In the genomic region with DNA sequence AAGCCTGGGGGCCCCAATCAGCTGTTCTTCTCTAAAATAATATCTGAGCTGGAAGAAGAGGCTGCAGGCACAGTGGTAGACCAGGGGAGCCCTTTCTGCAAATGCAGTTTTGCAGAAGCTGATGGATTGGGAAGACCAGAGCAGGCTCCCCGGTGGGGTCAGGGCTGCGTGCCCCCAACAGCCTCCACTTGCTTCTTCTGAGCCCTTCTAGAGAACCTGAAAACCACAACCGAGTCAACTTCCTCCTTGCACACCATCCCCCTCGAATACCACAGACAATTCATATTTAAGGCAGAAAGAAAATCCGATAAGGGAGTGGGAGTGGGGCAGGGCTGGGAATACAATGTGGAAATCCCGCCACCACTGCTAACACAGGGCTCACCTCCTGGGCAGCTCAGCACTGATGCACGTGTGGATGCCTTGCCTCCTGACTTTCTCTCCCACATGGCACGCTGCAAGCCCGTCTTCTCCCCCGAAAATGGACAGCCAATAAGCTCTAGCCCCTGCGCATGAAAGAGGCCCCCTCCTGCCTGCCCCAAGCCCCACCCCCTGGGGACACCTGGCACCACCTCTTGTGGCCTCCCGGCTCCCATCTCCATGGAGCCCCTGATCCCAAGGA, we compare ENCODE assay signal across 8 cellular contexts. TPM values are rescaled to one million over a fixed set of nuclear protein-coding genes. Genes with fewer than 3 reads are reported as not detected.
DNase-seq lines count a peak whose midpoint lies in the region; ATAC-seq, FAIRE-seq and TF ChIP-seq lines count a peak whose summit lies in the region.

No MANE protein-coding gene starts in this region.

- no peak for TF ChIP-seq CTCF in kidney (IDR thresholded peaks at IDR 0.05; ENCODE audit: borderline replicate concordance, extremely low read depth, insufficient read depth)

- peak overlapping the region; percentile 69 for H3K4me3 Mint-ChIP-seq in activated CD4-positive, alpha-beta T cell treated with anti-CD3 and anti-CD28 coated beads for 36 hours

- intact Hi-C loops in activated CD4-positive, alpha-beta T cell treated with anti-CD3 and anti-CD28 coated beads for 36 hours (cut with DNase I, micrococcal nuclease), result loop anchor here in 1 of 2 experiments (2.0 to 10.0 kb wide), 2 partner anchors 73 to 1493 kb away; a partner anchor contains a TSS
- intact Hi-C loops in kidney (cut with DNase I), result no loop called here

- CTCF ChIA-PET in activated CD4-positive, alpha-beta T cell treated with anti-CD3 and anti-CD28 coated beads for 36 hours (lab: Charles Lee), result interaction anchor here (1.2 to 8.2 kb wide), 7 partner anchors 11 to 82 kb away, joined by 3 to 66 read pairs (median 4); no protein-coding TSS in a partner anchor

- H3K27me3 Mint-ChIP-seq in activated CD4-positive, alpha-beta T cell treated with anti-CD3 and anti-CD28 coated beads for 36 hours, result no peaks in the 10 kb centered on the region

- peaks cover 94% of the 10 kb centered on the region for H3K4me1 Mint-ChIP-seq in activated CD4-positive, alpha-beta T cell treated with anti-CD3 and anti-CD28 coated beads for 36 hours

- peak; percentile 62 for DNase-seq in activated CD4-positive, alpha-beta T cell treated with anti-CD3 and anti-CD28 coated beads for 36 hours
- DNase-seq in activated CD4-positive, alpha-beta T cell treated with anti-CD3 and anti-CD28 coated beads, Interleukin-2, amount 50 U/mL, for 4 hours, result no peak
- peak; percentile 66 to 77 for DNase-seq in Kasumi-1 (lab: John Stamatoyannopoulos, UW)
- DNase-seq in activated CD8-positive, alpha-beta memory T cell treated with anti-CD3 and anti-CD28 coated beads, Interleukin-2, amount 50 U/mL, for 48 hours, result peak; percentile 80
- peak; percentile 75 for DNase-seq in kidney
- no peak for DNase-seq in HuH-7 (ENCODE audit: low spot score)

- POLR2A ChIA-PET in activated CD4-positive, alpha-beta T cell treated with anti-CD3 and anti-CD28 coated beads for 36 hours (lab: Charles Lee), result interaction anchor here (0.6 to 3.4 kb wide), 8 partner anchors 9 to 84 kb away, joined by 3 to 43 read pairs (median 6); a partner anchor contains a TSS

- H3K27ac Mint-ChIP-seq in activated CD4-positive, alpha-beta T cell treated with anti-CD3 and anti-CD28 coated beads for 36 hours, result peak overlapping the region; percentile 99

- H3K36me3 ChIP-seq in kidney (ENCODE audit: control insufficient read depth in 1 of 2, insufficient read depth in 2 of 2, low read length in 2 of 2), result no peaks in the 10 kb centered on the region

- no peak for FAIRE-seq in kidney (lab: Jason Lieb, UNC)

- H3K27ac ChIP-seq in kidney (ENCODE audit: low read depth in 2 of 2, low read length in 2 of 2), result peak overlapping the region in 1 of 2 donors; percentile 87

- H3K9me3 ChIP-seq in kidney (ENCODE audit: control insufficient read depth in 1 of 2, low read length in 2 of 2), result no peaks in the 10 kb centered on the region

- H3K4me3 ChIP-seq in kidney (ENCODE audit: low read length in 2 of 2), result no peak overlapping the region

- H3K36me3 Mint-ChIP-seq in activated CD4-positive, alpha-beta T cell treated with anti-CD3 and anti-CD28 coated beads for 36 hours (ENCODE audit: low read depth), result peaks cover 8% of the 10 kb centered on the region

- H3K9me3 Mint-ChIP-seq in activated CD4-positive, alpha-beta T cell treated with anti-CD3 and anti-CD28 coated beads for 36 hours (ENCODE audit: low read depth), result peaks cover 2% of the 10 kb centered on the region

- peak; percentile 34 for ATAC-seq in activated CD4-positive, alpha-beta T cell treated with anti-CD3 and anti-CD28 coated beads for 36 hours
- no peak for ATAC-seq in GM21526 (IDR thresholded peaks at IDR 0.05; ENCODE audit: low FRiP score, unreplicated experiment)
- ATAC-seq in HG03045 (IDR thresholded peaks at IDR 0.05; ENCODE audit: unreplicated experiment), result no peak

- H3K4me1 ChIP-seq in kidney (ENCODE audit: control insufficient read depth in 1 of 2, insufficient read depth in 1 of 2, low read depth in 1 of 2, low read length in 2 of 2), result peaks cover 33 to 54% of the 10 kb centered on the region in 2 donors

- H3K9ac ChIP-seq in kidney (ENCODE audit: low read length in 2 of 2), result no peak overlapping the region

RNA-seq across cellular contexts. Expression of a gene that starts 25.4 kb away (rescaled TPM):
- 1 to 10 TPM; 4.4 to 5.8 TPM for total RNA-seq in activated CD4-positive, alpha-beta T cell treated with anti-CD3 and anti-CD28 coated beads for 36 hours
- total RNA-seq in kidney, result 49.3 TPM
- polyA plus RNA-seq in kidney (ENCODE audit: insufficient read depth, low read depth, low replicate concordance), result 352 TPM

RNA-seq across cellular contexts. Expression of a gene that starts 28.7 kb away (rescaled TPM):
- 10 to 100 TPM; 48.3 to 62.7 TPM for total RNA-seq in activated CD4-positive, alpha-beta T cell treated with anti-CD3 and anti-CD28 coated beads for 36 hours
- total RNA-seq in kidney, result 23.1 TPM
- 7.5 TPM for polyA plus RNA-seq in kidney (ENCODE audit: insufficient read depth, low read depth, low replicate concordance)

Comparison
In these comparisons a context has a peak if more than half of its experiments do, and no peak if none do; other contexts are left out.
1. DNase-seq: peak in activated CD4-positive, alpha-beta T cell treated with anti-CD3 and anti-CD28 coated beads for 36 hours (single experiment), Kasumi-1 (2 of 2), activated CD8-positive, alpha-beta memory T cell treated with anti-CD3 and anti-CD28 coated beads, Interleukin-2, amount 50 U/mL, for 48 hours (single experiment) and kidney (single experiment); none in activated CD4-positive, alpha-beta T cell treated with anti-CD3 and anti-CD28 coated beads, Interleukin-2, amount 50 U/mL, for 4 hours (0 of 2) and HuH-7 (single experiment).